Comparison of ENCODE assay signal across 16 cellular contexts in genomic region chr7:137538361-137538762, GRCh38.
DNase-seq lines count a peak whose midpoint lies in the region; ATAC-seq, FAIRE-seq and TF ChIP-seq lines count a peak whose summit lies in the region.
"Had no signal": no experiment of that assay in that cellular context is flagged by ENCODE, and none has a peak within 500 bp of the region (broad histone marks: within the 10 kb centered on the region; RNA-seq: fewer than 3 reads in every experiment).

No MANE protein-coding gene starts in this region.

- FAIRE-seq in small intestine (lab: Jason Lieb, UNC) = no peak

- no peak overlapping the region for H3K27ac ChIP-seq in small intestine (ENCODE audit: low read depth in 1 of 2, low read length in 1 of 2)
- H3K27ac ChIP-seq: coronary artery, gastrocnemius medialis had no signal

- TF ChIP-seq CTCF in HFFc6 (IDR thresholded peaks at IDR 0.05) (no peak), astrocyte of the cerebellum (IDR thresholded peaks at IDR 0.05; ENCODE audit: low read depth, low read length, missing control alignments) (no peak)

- no peaks in the 10 kb centered on the region for H3K4me1 ChIP-seq in small intestine (ENCODE audit: control insufficient read depth in 2 of 2, insufficient read depth in 1 of 2, low read depth in 1 of 2, low read length in 1 of 2)
- H3K4me1 ChIP-seq: gastrocnemius medialis, thyroid gland had no signal

- H3K27me3 ChIP-seq in small intestine (ENCODE audit: control insufficient read depth in 2 of 2, insufficient read depth in 2 of 2, low read length in 2 of 2) = no peaks in the 10 kb centered on the region
- H3K27me3 ChIP-seq: gastrocnemius medialis, thyroid gland had no signal

- H3K9me3 Mint-ChIP-seq in HFFc6 = no peaks in the 10 kb centered on the region
- H3K9me3 Mint-ChIP-seq: activated naive CD4-positive, alpha-beta T cell treated with anti-CD3 and anti-CD28 coated beads, Interleukin-2, amount 10 ng/mL, durations not matched to agents 7 days and 5 days; nephron had no signal

- 75 to 79% (median 79%) methylated on average over 4 of the region's 4 CpGs for WGBS in small intestine, 3 donors

- DNase-seq in A172 (ENCODE audit: low spot score) (peak; percentile 47), HFFc6 (peak; percentile 71), astrocyte of the cerebellum (ENCODE audit: low read depth) (peak; percentile 48), hepatic stellate cell (ENCODE audit: low spot score) (peak; percentile 11), small intestine (no peak), COR-L47 (lab: John Stamatoyannopoulos, UW) (no peak), NCI-H1930 (lab: John Stamatoyannopoulos, UW) (no peak)
- DNase-seq: activated naive CD4-positive, alpha-beta T cell treated with anti-CD3 and anti-CD28 coated beads, Interleukin-2, amount 10 ng/mL, durations not matched to agents 7 days and 5 days; gastrocnemius medialis; GOT3; NCI-H1105; NCI-H524; thyroid gland had no signal

- H3K27ac Mint-ChIP-seq in HFFc6 = peak overlapping the region; percentile 95
- H3K27ac Mint-ChIP-seq: activated naive CD4-positive, alpha-beta T cell treated with anti-CD3 and anti-CD28 coated beads, Interleukin-2, amount 10 ng/mL, durations not matched to agents 7 days and 5 days; nephron had no signal

- no peak for ATAC-seq in GM18868 (IDR thresholded peaks at IDR 0.05; ENCODE audit: unreplicated experiment)
- ATAC-seq: gastrocnemius medialis had no signal

- H3K4me1 Mint-ChIP-seq in HFFc6 (ENCODE audit: low read depth) = peaks cover 52% of the 10 kb centered on the region
- H3K4me1 Mint-ChIP-seq: activated naive CD4-positive, alpha-beta T cell treated with anti-CD3 and anti-CD28 coated beads, Interleukin-2, amount 10 ng/mL, durations not matched to agents 7 days and 5 days; nephron had no signal

- in situ Hi-C loops in astrocyte of the cerebellum (cut with HindIII; ENCODE audit: low sequenced_read_pairs) = no loop called here

- H3K4me3 ChIP-seq in astrocyte of the cerebellum (ENCODE audit: low read depth, low read length) (no peak overlapping the region), small intestine (ENCODE audit: low read depth in 1 of 2, low read length in 2 of 2) (no peak overlapping the region)
- H3K4me3 ChIP-seq: coronary artery, gastrocnemius medialis, thyroid gland had no signal

- H3K36me3 Mint-ChIP-seq in HFFc6 (ENCODE audit: low read depth) = peaks cover 4% of the 10 kb centered on the region; the same call in 1 of the 2 replicates
- H3K36me3 Mint-ChIP-seq: activated naive CD4-positive, alpha-beta T cell treated with anti-CD3 and anti-CD28 coated beads, Interleukin-2, amount 10 ng/mL, durations not matched to agents 7 days and 5 days had no signal

- H3K4me3 Mint-ChIP-seq in HFFc6 = peak overlapping the region; percentile 25
- H3K4me3 Mint-ChIP-seq: activated naive CD4-positive, alpha-beta T cell treated with anti-CD3 and anti-CD28 coated beads, Interleukin-2, amount 10 ng/mL, durations not matched to agents 7 days and 5 days; nephron had no signal

- H3K9me3 ChIP-seq in small intestine (ENCODE audit: control insufficient read depth, low read depth) = no peaks in the 10 kb centered on the region
- H3K9me3 ChIP-seq: gastrocnemius medialis, thyroid gland had no signal

- no peaks in the 10 kb centered on the region for H3K36me3 ChIP-seq in small intestine (ENCODE audit: control insufficient read depth in 2 of 2, insufficient read depth in 2 of 2, low read length in 2 of 2)
- H3K36me3 ChIP-seq: gastrocnemius medialis, thyroid gland had no signal

- H3K27me3 Mint-ChIP-seq in HFFc6 (ENCODE audit: insufficient read depth) = no peaks in the 10 kb centered on the region
- H3K27me3 Mint-ChIP-seq: activated naive CD4-positive, alpha-beta T cell treated with anti-CD3 and anti-CD28 coated beads, Interleukin-2, amount 10 ng/mL, durations not matched to agents 7 days and 5 days had no signal

Comparison
In these comparisons a context has a peak if more than half of its experiments do, and no peak if none do; other contexts are left out.
1. DNase-seq: peak in A172 (single experiment), HFFc6 (single experiment), astrocyte of the cerebellum (single experiment) and hepatic stellate cell (single experiment); none in small intestine (single experiment), COR-L47 (single experiment) and NCI-H1930 (0 of 2).